In the genomic region with DNA sequence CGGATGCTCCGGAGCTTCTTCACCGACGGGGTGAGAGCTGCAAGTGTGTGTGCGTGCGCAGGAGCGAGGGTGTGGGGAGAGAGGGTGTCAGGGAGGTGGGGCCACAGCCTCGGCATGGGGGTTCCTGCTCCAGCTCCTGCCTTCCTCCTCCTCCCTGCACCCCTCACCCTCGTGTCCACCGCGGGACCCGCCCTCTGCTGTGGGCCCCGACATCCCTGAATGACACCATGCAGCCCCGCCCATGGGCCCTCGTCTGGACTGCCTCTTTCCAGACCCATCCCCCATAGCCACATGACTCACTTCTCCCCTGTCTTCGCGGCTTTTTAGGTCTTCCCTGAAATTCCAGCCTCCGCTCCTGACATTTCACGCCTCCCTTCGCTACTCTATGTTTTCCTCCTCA, we compare ENCODE assay signal across 15 cellular contexts. TPM values are rescaled to one million over a fixed set of nuclear protein-coding genes. Genes with fewer than 3 reads are reported as not detected.
DNase-seq lines count a peak whose midpoint lies in the region; TF ChIP-seq lines count a peak whose summit lies in the region.
"Had no signal": no experiment of that assay in that cellular context is flagged by ENCODE, and none has a peak within 500 bp of the region (broad histone marks: within the 10 kb centered on the region; RNA-seq: fewer than 3 reads in every experiment).

No MANE protein-coding gene starts in this region.

- H3K9me3 ChIP-seq in esophagus squamous epithelium: no peaks in the 10 kb centered on the region
- no peaks in the 10 kb centered on the region for H3K9me3 ChIP-seq in osteoblast (ENCODE audit: low read depth, low read length)

- DNase-seq in EL: peak; percentile 86
- DNase-seq in SW480 (ENCODE audit: low spot score): peak; percentile 41
- DNase-seq in esophagus squamous epithelium (lab: John Stamatoyannopoulos, UW): no peak
- peak; percentile 90 for DNase-seq in osteoblast (ENCODE audit: insufficient read length, low spot score, missing footprints)
- no peak for DNase-seq in stimulated activated CD4-positive, alpha-beta T cell treated with anti-CD3 and anti-CD28 coated beads, Interleukin-4, amount 100 ng/mL, for 4 hours
- DNase-seq in NCI-H774 (lab: John Stamatoyannopoulos, UW): no peak
- no peak for DNase-seq in GF-D8 (lab: John Stamatoyannopoulos, UW)
- DNase-seq in foreskin melanocyte: no peak
- DNase-seq: activated CD4-positive, alpha-beta T cell treated with anti-CD3 and anti-CD28 coated beads, Interleukin-2, amount 50 U/mL, for 4 hours; activated gamma-delta T cell; GOT3; NCI-H2107; stimulated activated CD4-positive, alpha-beta T cell treated with anti-CD3 and anti-CD28 coated beads, Interleukin-12 subunit alpha, Interleukin-12 subunit beta, amount 100 ng/mL, for 4 hours; T-helper 2 cell had no signal

- no peak for TF ChIP-seq CTCF in esophagus squamous epithelium (IDR thresholded peaks at IDR 0.05)
- no peak for TF ChIP-seq CTCF in osteoblast (IDR thresholded peaks at IDR 0.05; ENCODE audit: extremely low read depth, low read depth, low read length)

- H3K27ac ChIP-seq in esophagus squamous epithelium (peak overlapping the region in 3 of 4 donors; percentile 13 to 30 (median 28)), osteoblast (ENCODE audit: low read depth, low read length) (no peak overlapping the region)
- H3K27ac ChIP-seq: neural progenitor cell had no signal

- peaks cover 30% of the 10 kb centered on the region for H4K20me1 ChIP-seq in osteoblast (ENCODE audit: insufficient read depth, low read length)

- no peaks in the 10 kb centered on the region for H3K27me3 ChIP-seq in esophagus squamous epithelium
- no peaks in the 10 kb centered on the region for H3K27me3 ChIP-seq in osteoblast (ENCODE audit: insufficient read depth, low read length)
- H3K27me3 ChIP-seq: neural progenitor cell had no signal

- H3K36me3 ChIP-seq in esophagus squamous epithelium (peaks cover 21 to 93% (median 29%) of the 10 kb centered on the region in 3 donors), osteoblast (ENCODE audit: insufficient read depth, low read length) (peaks cover 57% of the 10 kb centered on the region)
- H3K36me3 ChIP-seq: neural progenitor cell had no signal

- H3K79me2 ChIP-seq in osteoblast (ENCODE audit: insufficient read depth, low read length): peaks cover 68% of the 10 kb centered on the region

- H3K4me1 ChIP-seq in esophagus squamous epithelium (peaks cover 15 to 97% (median 46%) of the 10 kb centered on the region in 3 donors), osteoblast (ENCODE audit: insufficient read depth, low read length) (peaks cover 27% of the 10 kb centered on the region)

- intact Hi-C loops in esophagus squamous epithelium (cut with DNase I): no loop called here

- H3K4me3 ChIP-seq in esophagus squamous epithelium: no peak overlapping the region
- no peak overlapping the region for H3K4me3 ChIP-seq in osteoblast (ENCODE audit: insufficient read depth, low read length)
- H3K4me3 ChIP-seq: neural progenitor cell had no signal

- WGBS in esophagus squamous epithelium, 2 donors: 35 to 60% methylated on average over 13 to 15 of the region's 20 CpGs

- no peak overlapping the region for H2AFZ ChIP-seq in osteoblast (ENCODE audit: low read length)
- H2AFZ ChIP-seq: neural progenitor cell had no signal

- TF ChIP-seq POLR2A in esophagus squamous epithelium (IDR thresholded peaks at IDR 0.05): no peak

- H3K4me2 ChIP-seq in osteoblast (ENCODE audit: insufficient read depth, low read length): no peak overlapping the region
- H3K4me2 ChIP-seq: neural progenitor cell had no signal

RNA-seq across cellular contexts. Expression of gene ARHGAP23, which starts 41.6 kb away (rescaled TPM):
- total RNA-seq in esophagus squamous epithelium (100 to 1,000 TPM in 2 of 4 donors, 10 to 100 TPM in 2; 75.3 to 180 (median 102) TPM), osteoblast (47.0 and 49.8 TPM in 2 replicates)

Comparison
In these comparisons a context has a peak if more than half of its experiments do, and no peak if none do; other contexts are left out.
1. DNase-seq: peak in EL (single experiment), SW480 (single experiment) and osteoblast (single experiment); none in esophagus squamous epithelium (single experiment), stimulated activated CD4-positive, alpha-beta T cell treated with anti-CD3 and anti-CD28 coated beads, Interleukin-4, amount 100 ng/mL, for 4 hours (0 of 2), NCI-H774 (single experiment), GF-D8 (single experiment) and foreskin melanocyte (single experiment).